In the genomic region with DNA sequence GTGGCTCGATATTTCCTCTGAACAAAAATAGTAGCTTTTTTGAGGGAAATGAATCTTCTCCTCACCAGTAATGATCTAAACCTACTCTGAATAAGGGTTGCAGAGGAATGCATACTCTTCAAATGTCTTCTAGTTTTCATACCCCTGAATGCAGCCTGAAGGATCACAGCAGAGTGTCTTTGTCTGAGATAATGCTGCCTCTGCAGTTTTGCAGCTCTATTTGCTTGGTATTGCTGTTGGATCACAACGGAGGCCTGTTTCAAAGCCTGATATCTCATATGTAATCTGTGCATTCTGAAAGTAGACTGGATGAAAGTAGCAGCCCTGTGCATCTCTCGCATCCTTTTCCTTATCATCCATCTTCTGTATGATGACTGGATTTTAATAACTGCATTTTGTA, we compare ENCODE assay signal across 25 cellular contexts. TPM values are rescaled to one million over a fixed set of nuclear protein-coding genes. Genes with fewer than 3 reads are reported as not detected.
DNase-seq lines count a peak whose midpoint lies in the region; ATAC-seq, FAIRE-seq and TF ChIP-seq lines count a peak whose summit lies in the region.
"Had no signal": no experiment of that assay in that cellular context is flagged by ENCODE, and none has a peak within 500 bp of the region (broad histone marks: within the 10 kb centered on the region; RNA-seq: fewer than 3 reads in every experiment).

No MANE protein-coding gene starts in this region.

- no peaks in the 10 kb centered on the region for H4K20me1 ChIP-seq in neural progenitor cell (ENCODE audit: low read depth)

- H3K4me3 Mint-ChIP-seq in naive thymus-derived CD4-positive, alpha-beta T cell: peak overlapping the region in 7 of 10 donors; percentile 7 to 66 (median 53)
- H3K4me3 Mint-ChIP-seq in neural progenitor cell: no peak overlapping the region
- H3K4me3 Mint-ChIP-seq in activated T-cell treated with anti-CD3 and anti-CD28 coated beads, Interleukin-2, amount 50 U/mL, for 72 hours: peak overlapping the region in 1 of 2 donors; percentile 51

- no peaks in the 10 kb centered on the region for H3K79me2 ChIP-seq in neural progenitor cell (ENCODE audit: low read depth)

- no peak for TF ChIP-seq CTCF in D721Med (IDR thresholded peaks at IDR 0.05; ENCODE audit: insufficient read depth, missing control alignments)
- TF ChIP-seq CTCF in dorsolateral prefrontal cortex (IDR thresholded peaks at IDR 0.05 in 54 of 56, conservative IDR thresholded peaks at IDR 0.05 in 2 of 56; ENCODE audit: low read depth in 1 of 56, partially characterized antibody in 56 of 56): no peak
- no peak for TF ChIP-seq CTCF in neural progenitor cell (IDR thresholded peaks at IDR 0.05)

- ATAC-seq in naive thymus-derived CD4-positive, alpha-beta T cell: no peak
- ATAC-seq in HG02973 (IDR thresholded peaks at IDR 0.05; ENCODE audit: unreplicated experiment) (no peak), GM21381 (IDR thresholded peaks at IDR 0.05; ENCODE audit: unreplicated experiment) (no peak)
- no peak for ATAC-seq in activated T-cell treated with anti-CD3 and anti-CD28 coated beads, Interleukin-2, amount 50 U/mL, for 72 hours (replicated peaks in 1 of 2)
- ATAC-seq: PC-3, SK-N-SH treated with all-trans-retinoic acid at 6 μM for 48 hours had no signal

- H3K4me1 ChIP-seq in naive thymus-derived CD4-positive, alpha-beta T cell (ENCODE audit: control insufficient read depth in 2 of 2, insufficient read depth in 2 of 2, low read length in 2 of 2): no peaks in the 10 kb centered on the region
- no peaks in the 10 kb centered on the region for H3K4me1 ChIP-seq in neural progenitor cell
- H3K4me1 ChIP-seq: SJCRH30 had no signal

- peak; percentile 64 for FAIRE-seq in D721Med (lab: Jason Lieb, UNC)
- FAIRE-seq: GM12892, HTR-8/SVneo had no signal

- intact Hi-C loops in dorsolateral prefrontal cortex (cut with DNase I): loop anchor here in 1 of 2 donors (5.0 kb wide), 1 partner anchor 205 kb away; no protein-coding TSS in a partner anchor
- intact Hi-C loops in naive thymus-derived CD4-positive, alpha-beta T cell (cut with micrococcal nuclease): no loop called here

- H3F3A ChIP-seq in neural progenitor cell (ENCODE audit: low read depth): no peaks in the 10 kb centered on the region

- H3K27me3 Mint-ChIP-seq in naive thymus-derived CD4-positive, alpha-beta T cell: no peaks in the 10 kb centered on the region
- H3K27me3 Mint-ChIP-seq in neural progenitor cell (ENCODE audit: insufficient read depth, low read depth): no peaks in the 10 kb centered on the region
- H3K27me3 Mint-ChIP-seq in activated T-cell treated with anti-CD3 and anti-CD28 coated beads, Interleukin-2, amount 50 U/mL, for 72 hours (ENCODE audit: low read depth): no peaks in the 10 kb centered on the region
- H3K27me3 Mint-ChIP-seq: CD8-positive, alpha-beta memory T cell had no signal

- no peaks in the 10 kb centered on the region for H3K36me3 ChIP-seq in naive thymus-derived CD4-positive, alpha-beta T cell (ENCODE audit: control insufficient read depth in 2 of 3, insufficient read depth in 3 of 3, low read length in 3 of 3)
- H3K36me3 ChIP-seq in neural progenitor cell: peaks cover 43% of the 10 kb centered on the region

- peaks cover 0 to 58% (median 0%) of the 10 kb centered on the region in 5 donors for H3K36me3 Mint-ChIP-seq in naive thymus-derived CD4-positive, alpha-beta T cell
- peaks cover 48% of the 10 kb centered on the region for H3K36me3 Mint-ChIP-seq in neural progenitor cell
- peaks cover 0 to 21% of the 10 kb centered on the region in 2 donors for H3K36me3 Mint-ChIP-seq in activated T-cell treated with anti-CD3 and anti-CD28 coated beads, Interleukin-2, amount 50 U/mL, for 72 hours (ENCODE audit: insufficient read depth in 2 of 2)
- H3K36me3 Mint-ChIP-seq: CD8-positive, alpha-beta memory T cell had no signal

- peak overlapping the region in 4 of 9 donors; percentile 8 to 48 (median 17) for H3K27ac Mint-ChIP-seq in naive thymus-derived CD4-positive, alpha-beta T cell
- H3K27ac Mint-ChIP-seq in neural progenitor cell: no peak overlapping the region
- H3K27ac Mint-ChIP-seq in activated T-cell treated with anti-CD3 and anti-CD28 coated beads, Interleukin-2, amount 50 U/mL, for 72 hours: no peak overlapping the region

- H3K9ac ChIP-seq in neural progenitor cell: no peak overlapping the region
- H3K9ac ChIP-seq: KMS-11 had no signal

- POLR2A ChIA-PET in naive thymus-derived CD4-positive, alpha-beta T cell (lab: Charles Lee): no interaction called here

- H2AFZ ChIP-seq in neural progenitor cell (replicated peaks): no peak overlapping the region

- no peaks in the 10 kb centered on the region for H3K9me3 Mint-ChIP-seq in naive thymus-derived CD4-positive, alpha-beta T cell
- peaks cover 9% of the 10 kb centered on the region for H3K9me3 Mint-ChIP-seq in neural progenitor cell
- no peaks in the 10 kb centered on the region for H3K9me3 Mint-ChIP-seq in activated T-cell treated with anti-CD3 and anti-CD28 coated beads, Interleukin-2, amount 50 U/mL, for 72 hours
- H3K9me3 Mint-ChIP-seq: CD8-positive, alpha-beta memory T cell had no signal

- H3K27me3 ChIP-seq in dorsolateral prefrontal cortex (no peaks in the 10 kb centered on the region), neural progenitor cell (no peaks in the 10 kb centered on the region)
- no peaks in the 10 kb centered on the region for H3K27me3 ChIP-seq in naive thymus-derived CD4-positive, alpha-beta T cell (ENCODE audit: control insufficient read depth in 2 of 2, insufficient read depth in 2 of 2, low read length in 2 of 2)
- H3K27me3 ChIP-seq: SJCRH30 had no signal

- H3K9me3 ChIP-seq in naive thymus-derived CD4-positive, alpha-beta T cell (ENCODE audit: control insufficient read depth in 2 of 3, low read length in 3 of 3): no peaks in the 10 kb centered on the region
- H3K9me3 ChIP-seq in neural progenitor cell (ENCODE audit: low read depth): peaks cover 13% of the 10 kb centered on the region
- H3K9me3 ChIP-seq: SJCRH30 had no signal

- no peak overlapping the region for H3K4me2 ChIP-seq in neural progenitor cell
- H3K4me2 ChIP-seq: KMS-11 had no signal

- DNase-seq in D721Med (ENCODE audit: insufficient read length, low spot score): no peak
- peak in 1 of 10 donors; percentile 12 for DNase-seq in dorsolateral prefrontal cortex
- DNase-seq in naive thymus-derived CD4-positive, alpha-beta T cell: no peak
- peak; percentile 55 for DNase-seq in superior temporal gyrus (ENCODE audit: extremely low spot score)
- DNase-seq in neural progenitor cell (ENCODE audit: low spot score): no peak
- no peak for DNase-seq in activated T-cell treated with anti-CD3 and anti-CD28 coated beads, Interleukin-2, amount 50 U/mL, for 72 hours
- DNase-seq: C1 segment of cervical spinal cord; CD8-positive, alpha-beta memory T cell; DND-41; H7; MM.1S; NCI-H2029; NCI-H446 treated with DMSO at 0.1 percent for 48 hours; NCI-H526; NCI-H82; NK-92 treated with Interleukin-12 subunit alpha and Interleukin-12 subunit beta, amount 100 ng/mL, for 24 hours; PC-3; SJCRH30 had no signal

- CTCF ChIA-PET in naive thymus-derived CD4-positive, alpha-beta T cell (lab: Charles Lee): no interaction called here

- peaks cover 7 to 48% (median 38%) of the 10 kb centered on the region in 7 donors for H3K4me1 Mint-ChIP-seq in naive thymus-derived CD4-positive, alpha-beta T cell
- peaks cover 4% of the 10 kb centered on the region for H3K4me1 Mint-ChIP-seq in neural progenitor cell
- H3K4me1 Mint-ChIP-seq in activated T-cell treated with anti-CD3 and anti-CD28 coated beads, Interleukin-2, amount 50 U/mL, for 72 hours (ENCODE audit: low read depth): peaks cover 22% of the 10 kb centered on the region

- peak overlapping the region in 51 of 59 donors; percentile 5 to 84 (median 61) for H3K27ac ChIP-seq in dorsolateral prefrontal cortex
- H3K27ac ChIP-seq in naive thymus-derived CD4-positive, alpha-beta T cell (ENCODE audit: low read depth, low read length): no peak overlapping the region
- no peak overlapping the region for H3K27ac ChIP-seq in neural progenitor cell
- H3K27ac ChIP-seq: KMS-11, SJCRH30 had no signal

- peak overlapping the region in 41 of 59 donors; percentile 2 to 53 (median 37) for H3K4me3 ChIP-seq in dorsolateral prefrontal cortex
- no peak overlapping the region for H3K4me3 ChIP-seq in naive thymus-derived CD4-positive, alpha-beta T cell (ENCODE audit: low read length)
- H3K4me3 ChIP-seq in neural progenitor cell: no peak overlapping the region
- H3K4me3 ChIP-seq: SJCRH30 had no signal

RNA-seq across cellular contexts. Expression of gene F13B, which starts 34.9 kb away (rescaled TPM):
- total RNA-seq in dorsolateral prefrontal cortex (not detected), neural progenitor cell (ENCODE audit: low replicate concordance) (not detected in 2 replicates)
- total RNA-seq in naive thymus-derived CD4-positive, alpha-beta T cell: not detected
- polyA plus RNA-seq in naive thymus-derived CD4-positive, alpha-beta T cell: not detected
- total RNA-seq in activated T-cell treated with anti-CD3 and anti-CD28 coated beads, Interleukin-2, amount 50 U/mL, for 72 hours: not detected
- total RNA-seq: A673; CD8-positive, alpha-beta memory T cell; H7; PC-3 had no signal
- polyA plus RNA-seq: CD8-positive, alpha-beta memory T cell had no signal

RNA-seq across cellular contexts. Expression of gene ASPM, which starts 44.5 kb away (rescaled TPM):
- total RNA-seq in dorsolateral prefrontal cortex (under 1 TPM in 116 of 120 experiments, not detected in 4; 0.06 to 0.85 (median 0.23) TPM), neural progenitor cell (ENCODE audit: low replicate concordance) (95.5 and 146 TPM in 2 replicates)
- 10 to 100 TPM in 1 of 5 experiments, under 1 TPM in 4; 0.08 to 48.8 (median 0.24) TPM for total RNA-seq in naive thymus-derived CD4-positive, alpha-beta T cell
- polyA plus RNA-seq in naive thymus-derived CD4-positive, alpha-beta T cell: under 1 TPM in 1 of 2 donors, not detected in 1; 0.03 TPM
- total RNA-seq in activated T-cell treated with anti-CD3 and anti-CD28 coated beads, Interleukin-2, amount 50 U/mL, for 72 hours: 10 to 100 TPM; 53.4 to 56.9 TPM

Comparison
In these comparisons a context has a peak if more than half of its experiments do, and no peak if none do; other contexts are left out.
1. H3K27ac ChIP-seq: peak in dorsolateral prefrontal cortex (51 of 59); none in naive thymus-derived CD4-positive, alpha-beta T cell (single experiment) and neural progenitor cell (single experiment).
2. H3K4me3 ChIP-seq: peak in dorsolateral prefrontal cortex (41 of 59); none in naive thymus-derived CD4-positive, alpha-beta T cell (single experiment) and neural progenitor cell (single experiment).